ENCODE assay signal across 16 cellular contexts in genomic region chr6:28693033-28693750, GRCh38.
DNase-seq lines count a peak whose midpoint lies in the region; ATAC-seq and TF ChIP-seq lines count a peak whose summit lies in the region.
"Had no signal": no experiment of that assay in that cellular context is flagged by ENCODE, and none has a peak within 500 bp of the region (broad histone marks: within the 10 kb centered on the region; RNA-seq: fewer than 3 reads in every experiment).

No MANE protein-coding gene starts in this region.

- H3K4ac ChIP-seq in neuronal stem cell (ENCODE audit: low read length) = no peak overlapping the region

- H3K4me3 Mint-ChIP-seq in CD8-positive, alpha-beta T cell = no peak overlapping the region
- H3K4me3 Mint-ChIP-seq: activated naive CD4-positive, alpha-beta T cell treated with anti-CD3 and anti-CD28 coated beads, Interleukin-2, amount 50 U/mL, for 24 hours had no signal

- POLR2A ChIA-PET in CD8-positive, alpha-beta T cell (lab: Charles Lee) = no interaction called here

- no peak overlapping the region for H2BK15ac ChIP-seq in neuronal stem cell (ENCODE audit: low read length)

- H2BK5ac ChIP-seq in neuronal stem cell (ENCODE audit: low read length) = no peak overlapping the region

- no peak overlapping the region for H3K18ac ChIP-seq in neuronal stem cell (ENCODE audit: low read length)

- peak overlapping the region; percentile 72 for H3K27ac ChIP-seq in VCaP
- H3K27ac ChIP-seq in foreskin keratinocyte = no peak overlapping the region
- H3K27ac ChIP-seq in neuronal stem cell (replicated peaks; ENCODE audit: low read length) = no peak overlapping the region
- no peak overlapping the region for H3K27ac ChIP-seq in CD8-positive, alpha-beta T cell (ENCODE audit: low read depth, low read length)
- no peak overlapping the region for H3K27ac ChIP-seq in gastroesophageal sphincter
- no peak overlapping the region for H3K27ac ChIP-seq in vagina
- H3K27ac ChIP-seq: BLaER1, esophagus muscularis mucosa, SK-N-MC, thyroid gland had no signal

- H3K9ac ChIP-seq in ES-I3 (ENCODE audit: low read depth, low read length) (peak overlapping the region; percentile 76), neuronal stem cell (ENCODE audit: low read depth, low read length, poor library complexity) (no peak overlapping the region)
- H3K9ac ChIP-seq: BLaER1 had no signal

- peak; percentile 65 for ATAC-seq in foreskin keratinocyte
- no peak for ATAC-seq in CD8-positive, alpha-beta T cell
- ATAC-seq in gastroesophageal sphincter = no peak

- H4K91ac ChIP-seq in neuronal stem cell (ENCODE audit: low read depth, low read length, poor library complexity) = no peak overlapping the region

- H2BK12ac ChIP-seq in neuronal stem cell (ENCODE audit: low read length) = no peak overlapping the region

- TF ChIP-seq POLR2A in gastroesophageal sphincter (IDR thresholded peaks at IDR 0.05) (no peak), vagina (IDR thresholded peaks at IDR 0.05) (no peak)

- no peaks in the 10 kb centered on the region for H3K9me3 Mint-ChIP-seq in CD8-positive, alpha-beta T cell
- H3K9me3 Mint-ChIP-seq: activated naive CD4-positive, alpha-beta T cell treated with anti-CD3 and anti-CD28 coated beads, Interleukin-2, amount 50 U/mL, for 24 hours had no signal

- peaks cover 13% of the 10 kb centered on the region for H3K4me1 Mint-ChIP-seq in CD8-positive, alpha-beta T cell (ENCODE audit: low read depth)

- intact Hi-C loops in CD8-positive, alpha-beta T cell (cut with DNase I, micrococcal nuclease) = no loop called here
- intact Hi-C loops in vagina (cut with DNase I) = no loop called here

- DNase-seq in foreskin keratinocyte (peak in 1 of 2 donors; percentile 68), neuronal stem cell (ENCODE audit: low spot score) (no peak), vagina (ENCODE audit: extremely low spot score in 2 of 2) (no peak), 8988T (no peak)
- DNase-seq in CD8-positive, alpha-beta T cell = no peak
- DNase-seq: cerebellar nuclear complex, NCI-H1105, NCI-H345, thyroid gland had no signal

- peak overlapping the region; percentile 49 for H2AFZ ChIP-seq in neuronal stem cell (ENCODE audit: low read length)

- no peaks in the 10 kb centered on the region for H3K79me1 ChIP-seq in neuronal stem cell (ENCODE audit: low read depth, low read length)

- peak overlapping the region in 1 of 2 donors; percentile 77 for H3K4me3 ChIP-seq in neuronal stem cell (ENCODE audit: low read length in 2 of 2)
- no peak overlapping the region for H3K4me3 ChIP-seq in CD8-positive, alpha-beta T cell (ENCODE audit: low read depth, low read length)
- no peak overlapping the region for H3K4me3 ChIP-seq in gastroesophageal sphincter
- no peak overlapping the region for H3K4me3 ChIP-seq in vagina
- H3K4me3 ChIP-seq: BLaER1, SK-N-MC, thyroid gland had no signal

- no peak overlapping the region for H2AK5ac ChIP-seq in neuronal stem cell (ENCODE audit: low read depth, low read length)

- no peak overlapping the region for H3K14ac ChIP-seq in neuronal stem cell (ENCODE audit: low read length)

- peak overlapping the region; percentile 94 for H3K4me2 ChIP-seq in neuronal stem cell (ENCODE audit: insufficient read depth, low read length, poor library complexity, severe bottlenecking)
- H3K4me2 ChIP-seq: BLaER1 had no signal

- WGBS in neuronal stem cell (ENCODE audit: extremely low coverage in 2 of 2, insufficient read length in 2 of 2, insufficient replicate concordance in 1 of 2), 2 donors = no CpG with 5 or more reads among the region's 23 CpGs
- WGBS in gastroesophageal sphincter (ENCODE audit: low coverage in 1 of 2), 2 donors = 21 to 31% methylated on average over 20 to 23 of the region's 23 CpGs

- H4K8ac ChIP-seq in neuronal stem cell (ENCODE audit: low read depth, low read length) = no peak overlapping the region

- H3K36me3 ChIP-seq in ES-I3 (ENCODE audit: insufficient read depth, low read length) (no peaks in the 10 kb centered on the region), neuronal stem cell (replicated peaks in 1 of 2; ENCODE audit: control insufficient read depth in 2 of 2, insufficient read depth in 2 of 2, low read length in 2 of 2) (no peaks in the 10 kb centered on the region), gastroesophageal sphincter (no peaks in the 10 kb centered on the region), vagina (no peaks in the 10 kb centered on the region)
- no peaks in the 10 kb centered on the region for H3K36me3 ChIP-seq in CD8-positive, alpha-beta T cell (ENCODE audit: insufficient read depth, low read length)
- H3K36me3 ChIP-seq: BLaER1, esophagus muscularis mucosa, thyroid gland had no signal

- CTCF ChIA-PET in CD8-positive, alpha-beta T cell (lab: Charles Lee) = interaction anchor here (1.0 to 1.9 kb wide), 2 partner anchors 194 to 323 kb away, joined by 3 to 7 read pairs; no protein-coding TSS in a partner anchor

- no peak for TF ChIP-seq EP300 in gastroesophageal sphincter (IDR thresholded peaks at IDR 0.05)

- no peak overlapping the region for H3K23ac ChIP-seq in neuronal stem cell (ENCODE audit: low read depth, low read length, poor library complexity)

- H3K36me3 Mint-ChIP-seq in CD8-positive, alpha-beta T cell = no peaks in the 10 kb centered on the region

- TF ChIP-seq CTCF in VCaP (conservative IDR thresholded peaks at IDR 0.05) (no peak), foreskin keratinocyte (conservative IDR thresholded peaks at IDR 0.05) (no peak), gastroesophageal sphincter (IDR thresholded peaks at IDR 0.05) (no peak), vagina (IDR thresholded peaks at IDR 0.05) (no peak)
- no peak for TF ChIP-seq CTCF in CD8-positive, alpha-beta T cell (IDR thresholded peaks at IDR 0.05)

- no peaks in the 10 kb centered on the region for H3K4me1 ChIP-seq in ES-I3 (ENCODE audit: insufficient read depth, low read length)
- peaks cover 11% of the 10 kb centered on the region for H3K4me1 ChIP-seq in foreskin keratinocyte
- peaks cover 0 to 6% of the 10 kb centered on the region in 2 donors for H3K4me1 ChIP-seq in neuronal stem cell (ENCODE audit: control insufficient read depth in 2 of 2, insufficient read depth in 1 of 2, low read depth in 1 of 2, low read length in 2 of 2)
- peaks cover 5% of the 10 kb centered on the region for H3K4me1 ChIP-seq in CD8-positive, alpha-beta T cell (ENCODE audit: insufficient read depth, low read length)
- H3K4me1 ChIP-seq in gastroesophageal sphincter = peaks cover 0 to 7% (median 0%) of the 10 kb centered on the region in 3 donors
- H3K4me1 ChIP-seq in vagina = no peaks in the 10 kb centered on the region
- H3K4me1 ChIP-seq: BLaER1, esophagus muscularis mucosa, thyroid gland had no signal

- H3K27me3 Mint-ChIP-seq in CD8-positive, alpha-beta T cell (ENCODE audit: low read depth) = peaks cover 72% of the 10 kb centered on the region

- H3K27ac Mint-ChIP-seq in CD8-positive, alpha-beta T cell = no peak overlapping the region
- H3K27ac Mint-ChIP-seq: activated naive CD4-positive, alpha-beta T cell treated with anti-CD3 and anti-CD28 coated beads, Interleukin-2, amount 50 U/mL, for 24 hours had no signal

- H2BK120ac ChIP-seq in neuronal stem cell (ENCODE audit: low read depth, low read length) = no peak overlapping the region

- H3K9me3 ChIP-seq in ES-I3 (ENCODE audit: control insufficient read depth, insufficient read depth, low read length) = no peaks in the 10 kb centered on the region
- peaks cover 2 to 4% of the 10 kb centered on the region in 2 donors for H3K9me3 ChIP-seq in neuronal stem cell (replicated peaks in 1 of 2; ENCODE audit: control insufficient read depth in 2 of 2, insufficient read depth in 1 of 2, low read depth in 1 of 2, low read length in 2 of 2)
- H3K9me3 ChIP-seq in CD8-positive, alpha-beta T cell (ENCODE audit: low read length) = no peaks in the 10 kb centered on the region
- H3K9me3 ChIP-seq in gastroesophageal sphincter = no peaks in the 10 kb centered on the region
- H3K9me3 ChIP-seq in vagina = no peaks in the 10 kb centered on the region
- H3K9me3 ChIP-seq: BLaER1, esophagus muscularis mucosa, thyroid gland had no signal

- H3K27me3 ChIP-seq in foreskin keratinocyte (peaks cover 46% of the 10 kb centered on the region), neuronal stem cell (ENCODE audit: control insufficient read depth in 3 of 3, insufficient read depth in 3 of 3, low read depth in 1 of 3, low read length in 3 of 3) (peaks cover 0 to 68% (median 24%) of the 10 kb centered on the region in 3 experiments), gastroesophageal sphincter (peaks cover 73% of the 10 kb centered on the region), vagina (no peaks in the 10 kb centered on the region)
- peaks cover 41% of the 10 kb centered on the region for H3K27me3 ChIP-seq in CD8-positive, alpha-beta T cell (ENCODE audit: insufficient read depth, low read length)
- H3K27me3 ChIP-seq: BLaER1, thyroid gland had no signal
